In genomic region chr21:36162631-36163030, GRCh38 we compare ENCODE assay signal across 14 cellular contexts.
"Had no signal": no experiment of that assay in that cellular context is flagged by ENCODE, and none has a peak within 500 bp of the region (broad histone marks: within the 10 kb centered on the region; RNA-seq: fewer than 3 reads in every experiment).

No MANE protein-coding gene starts in this region.

- ATAC-seq: activated T-helper 17 cell treated with anti-CD3 and anti-CD28 coated beads, Interleukin-2, amount 50 U/mL, for 72 hours; pancreas had no signal

- H3K9me3 Mint-ChIP-seq: activated naive CD4-positive, alpha-beta T cell treated with anti-CD3 and anti-CD28 coated beads, Interleukin-2, amount 10 ng/mL, durations not matched to agents 7 days and 5 days; activated T-helper 17 cell treated with anti-CD3 and anti-CD28 coated beads, Interleukin-2, amount 50 U/mL, for 72 hours; naive B cell; T-helper 2 cell treated with Interferon-gamma antibody and Interleukin-4, amounts not matched to agents 5 μg/mL and 100 μg/mL, for 36 hours had no signal

- H3K27ac Mint-ChIP-seq: activated naive CD4-positive, alpha-beta T cell treated with anti-CD3 and anti-CD28 coated beads, Interleukin-2, amount 10 ng/mL, durations not matched to agents 7 days and 5 days; activated T-helper 17 cell treated with anti-CD3 and anti-CD28 coated beads, Interleukin-2, amount 50 U/mL, for 72 hours; neural progenitor cell; T-helper 2 cell treated with Interferon-gamma antibody and Interleukin-4, amounts not matched to agents 5 μg/mL and 100 μg/mL, for 36 hours had no signal

- DNase-seq: activated CD4-positive, CD25-positive, alpha-beta regulatory T cell treated with anti-CD3 and anti-CD28 coated beads, Interleukin-2, amount 50 U/mL, for 72 hours; activated naive CD4-positive, alpha-beta T cell treated with anti-CD3 and anti-CD28 coated beads, Interleukin-2, amount 10 ng/mL, durations not matched to agents 7 days and 5 days; adrenal gland; colonic mucosa; islet precursor cell; midbrain; naive B cell; pancreas; retina; stimulated activated naive CD4-positive, alpha-beta T cell; substantia nigra had no signal

- H3K27me3 Mint-ChIP-seq: activated naive CD4-positive, alpha-beta T cell treated with anti-CD3 and anti-CD28 coated beads, Interleukin-2, amount 10 ng/mL, durations not matched to agents 7 days and 5 days; activated T-helper 17 cell treated with anti-CD3 and anti-CD28 coated beads, Interleukin-2, amount 50 U/mL, for 72 hours; naive B cell had no signal

- H3K4me3 Mint-ChIP-seq: activated naive CD4-positive, alpha-beta T cell treated with anti-CD3 and anti-CD28 coated beads, Interleukin-2, amount 10 ng/mL, durations not matched to agents 7 days and 5 days; activated T-helper 17 cell treated with anti-CD3 and anti-CD28 coated beads, Interleukin-2, amount 50 U/mL, for 72 hours; neural progenitor cell; T-helper 2 cell treated with Interferon-gamma antibody and Interleukin-4, amounts not matched to agents 5 μg/mL and 100 μg/mL, for 36 hours had no signal
